8 cellular contexts compared by ENCODE assay signal in genomic region chr3:172201136-172201989, GRCh38.
DNase-seq lines count a peak whose midpoint lies in the region; TF ChIP-seq lines count a peak whose summit lies in the region.

No MANE protein-coding gene starts in this region.

- H3K36me3 Mint-ChIP-seq in progenitor cell of endocrine pancreas (ENCODE audit: insufficient read depth), result peaks cover 14% of the 10 kb centered on the region

- peak; percentile 97 for DNase-seq in Daoy (ENCODE audit: low read depth)
- DNase-seq in RWPE1 (ENCODE audit: low spot score), result no peak
- DNase-seq in fibroblast of the conjunctiva (ENCODE audit: low read depth), result peak; percentile 72
- no peak for DNase-seq in progenitor cell of endocrine pancreas (ENCODE audit: low spot score, unreplicated experiment)
- no peak for DNase-seq in HK-2 (ENCODE audit: unreplicated experiment)
- DNase-seq in stimulated activated CD4-positive, alpha-beta T cell treated with anti-CD3 and anti-CD28 coated beads, Interleukin-1b, Interleukin-23, amount 100 ng/mL, for 48 hours, result no peak
- DNase-seq in DMS114 treated with DMSO at 0.1 percent for 48 hours (lab: John Stamatoyannopoulos, UW; ENCODE audit: unreplicated experiment), result no peak
- DNase-seq in activated CD8-positive, alpha-beta memory T cell treated with anti-CD3 and anti-CD28 coated beads, Interleukin-2, amount 50 U/mL, for 4 hours, result no peak

- peaks cover 3% of the 10 kb centered on the region for H3K9me3 Mint-ChIP-seq in progenitor cell of endocrine pancreas (ENCODE audit: low read depth)

- CTCF ChIA-PET in RWPE1 (lab: Yijun Ruan, JAX), result interaction anchor here (0.5 kb wide), 1 partner anchor 17 kb away, joined by 3 read pairs; no protein-coding TSS in a partner anchor

- POLR2A ChIA-PET in RWPE1 (lab: Yijun Ruan, JAX; ENCODE audit: low non-redundant PET), result no interaction called here

- H3K27me3 Mint-ChIP-seq in progenitor cell of endocrine pancreas, result no peaks in the 10 kb centered on the region

- TF ChIP-seq CTCF in RWPE1 (conservative IDR thresholded peaks at IDR 0.05; ENCODE audit: low read depth) (no peak), progenitor cell of endocrine pancreas (IDR thresholded peaks at IDR 0.05; ENCODE audit: unreplicated experiment) (no peak)

- H3K4me1 Mint-ChIP-seq in progenitor cell of endocrine pancreas (ENCODE audit: low read depth), result peaks cover 51% of the 10 kb centered on the region

- H3K27ac Mint-ChIP-seq in progenitor cell of endocrine pancreas, result peak overlapping the region; percentile 74

- H3K4me3 Mint-ChIP-seq in progenitor cell of endocrine pancreas (ENCODE audit: low read depth), result no peak overlapping the region

- peak overlapping the region; percentile 77 for H3K27ac ChIP-seq in RWPE1

Comparison
In these comparisons a context has a peak if more than half of its experiments do, and no peak if none do; other contexts are left out.
1. DNase-seq: peak in Daoy (single experiment) and fibroblast of the conjunctiva (single experiment); none in RWPE1 (single experiment), progenitor cell of endocrine pancreas (single experiment), HK-2 (single experiment), stimulated activated CD4-positive, alpha-beta T cell treated with anti-CD3 and anti-CD28 coated beads, Interleukin-1b, Interleukin-23, amount 100 ng/mL, for 48 hours (single experiment), DMS114 treated with DMSO at 0.1 percent for 48 hours (single experiment) and activated CD8-positive, alpha-beta memory T cell treated with anti-CD3 and anti-CD28 coated beads, Interleukin-2, amount 50 U/mL, for 4 hours (single experiment).